Comparison of ENCODE assay signal across 11 cellular contexts in the genomic region with DNA sequence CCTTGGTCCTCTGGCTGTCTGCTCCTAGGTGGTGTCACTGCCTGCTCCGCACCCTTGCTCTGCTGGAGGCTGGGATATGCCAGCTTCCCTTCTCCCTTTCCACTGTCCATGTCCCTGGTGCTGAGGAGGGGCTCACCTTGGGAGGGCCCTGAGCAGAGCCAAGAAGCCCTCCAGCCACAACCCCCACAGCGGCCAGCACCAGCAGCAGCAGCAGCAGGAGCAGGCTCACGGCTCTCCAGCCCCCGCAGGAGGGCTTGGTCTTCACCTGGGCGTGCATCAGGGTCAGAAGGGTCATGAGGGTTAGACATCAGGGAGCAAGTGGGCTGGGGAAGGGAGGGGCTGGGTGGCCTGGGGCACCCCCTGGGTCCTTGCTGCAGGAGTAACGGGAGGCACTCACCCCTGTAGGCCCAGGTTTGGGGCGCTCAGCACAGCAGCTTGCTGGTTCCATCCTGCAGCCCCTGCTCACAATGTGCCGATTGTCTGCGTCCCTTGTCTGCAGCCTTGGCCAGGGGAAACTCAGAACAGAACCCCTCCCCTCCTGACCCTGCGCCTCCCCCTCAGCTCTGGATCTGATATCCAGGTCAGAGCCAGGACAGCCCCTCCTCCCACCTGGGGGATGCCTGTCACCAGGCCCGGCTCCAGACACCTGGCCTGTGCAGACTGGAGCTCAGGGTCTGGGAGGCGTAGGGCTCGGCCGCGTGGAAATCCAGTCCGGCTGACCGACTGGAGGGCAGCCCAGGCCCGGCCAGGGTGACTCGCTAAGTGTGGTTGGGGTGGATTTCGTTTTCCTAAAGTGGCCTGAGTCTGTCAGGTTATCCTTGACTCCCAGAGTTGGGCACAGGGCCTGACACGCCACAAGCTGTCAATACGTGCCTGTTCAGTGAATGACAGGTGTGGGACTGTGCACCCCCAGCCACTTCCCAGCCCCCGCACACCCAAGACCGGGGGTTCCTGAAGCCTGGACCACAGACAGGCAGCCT. TPM values are rescaled to one million over a fixed set of nuclear protein-coding genes. Genes with fewer than 3 reads are reported as not detected.
DNase-seq lines count a peak whose midpoint lies in the region; FAIRE-seq and TF ChIP-seq lines count a peak whose summit lies in the region.
"Had no signal": no experiment of that assay in that cellular context is flagged by ENCODE, and none has a peak within 500 bp of the region (broad histone marks: within the 10 kb centered on the region; RNA-seq: fewer than 3 reads in every experiment).

A gene (minus strand): TSS at position 478 of the 980 bp plus-strand sequence. CDS start 30 bp downstream, at position 448.

- H4K91ac ChIP-seq in trophoblast cell (ENCODE audit: low read depth, low read length): no peak within 1 kb of the TSS

- H3K27me3 ChIP-seq in OCI-LY1 (ENCODE audit: insufficient read depth, low read length): no peaks in the 10 kb centered on the region
- H3K27me3 ChIP-seq in trophoblast cell (ENCODE audit: insufficient read depth, low read length): no peaks in the 10 kb centered on the region
- no peaks in the 10 kb centered on the region for H3K27me3 ChIP-seq in brain microvascular endothelial cell (replicated peaks)

- no peak within 1 kb of the TSS for H2AK5ac ChIP-seq in trophoblast cell (ENCODE audit: low read length)

- H2BK120ac ChIP-seq in trophoblast cell (ENCODE audit: insufficient read depth, low read length, poor library complexity): no peak within 1 kb of the TSS

- peaks cover 14% of the 10 kb centered on the region for H3K27me3 Mint-ChIP-seq in endothelial cell (ENCODE audit: unreplicated experiment)

- no peaks in the 10 kb centered on the region; the same call in 1 of the 2 replicates for H3F3A ChIP-seq in OCI-LY1 (ENCODE audit: insufficient read depth, low read length)

- H3K4me1 ChIP-seq in OCI-LY1 (ENCODE audit: insufficient read depth, low read length, severe bottlenecking) (peaks cover 36% of the 10 kb centered on the region), trophoblast cell (ENCODE audit: control insufficient read depth in 1 of 2, insufficient read depth in 2 of 2, low read length in 2 of 2) (peaks cover 32 to 36% of the 10 kb centered on the region in 2 experiments)

- no peaks in the 10 kb centered on the region for H3K9me3 Mint-ChIP-seq in endothelial cell (ENCODE audit: unreplicated experiment)

- in situ Hi-C loops in brain microvascular endothelial cell (cut with HindIII; ENCODE audit: low pct_ligation_motif_present, low sequenced_read_pairs): no loop called here

- no CpG with 5 or more reads among the region's 24 CpGs for WGBS in trophoblast cell (ENCODE audit: extremely low coverage, insufficient coverage, insufficient read length)

- H3K4ac ChIP-seq in trophoblast cell (ENCODE audit: low read depth, low read length): no peak within 1 kb of the TSS

- no peak for DNase-seq in GM12892 (ENCODE audit: insufficient read length)
- DNase-seq in endothelial cell (ENCODE audit: low spot score): no peak
- DNase-seq in trophoblast cell: no peak
- no peak for DNase-seq in COR-L47 (lab: John Stamatoyannopoulos, UW)
- DNase-seq in activated naive CD4-positive, alpha-beta T cell treated with Interleukin-2 at 50 U/mL for 16 hours: no peak
- DNase-seq in brain microvascular endothelial cell: no peak
- DNase-seq: NCI-H2081; stimulated activated naive CD4-positive, alpha-beta T cell treated with Interleukin-2 at 50 U/mL for 16 hours had no signal

- peaks cover 14% of the 10 kb centered on the region for H3K79me1 ChIP-seq in trophoblast cell (ENCODE audit: low read length)

- no peaks in the 10 kb centered on the region for H4K20me1 ChIP-seq in OCI-LY1 (ENCODE audit: insufficient read depth, low read length)

- no peaks in the 10 kb centered on the region for H3K9me2 ChIP-seq in OCI-LY1 (ENCODE audit: low read depth, low read length)

- peak within 1 kb of the TSS; percentile 62 for H3K4me3 Mint-ChIP-seq in endothelial cell (ENCODE audit: unreplicated experiment)

- H3K79me2 ChIP-seq in OCI-LY1 (ENCODE audit: insufficient read depth, low read length): peaks cover 6% of the 10 kb centered on the region
- H3K79me2 ChIP-seq in trophoblast cell (ENCODE audit: control insufficient read depth, insufficient read depth, low read length, poor library complexity): peaks cover 14% of the 10 kb centered on the region

- peaks cover 4% of the 10 kb centered on the region for H3K36me3 Mint-ChIP-seq in endothelial cell (ENCODE audit: low read depth, unreplicated experiment)

- peak within 1 kb of the TSS; percentile 19 for H3K23ac ChIP-seq in trophoblast cell (ENCODE audit: low read length)

- H3K4me2 ChIP-seq in OCI-LY1 (ENCODE audit: low read length) (peak within 1 kb of the TSS; percentile 100; the same call in 1 of the 2 replicates), trophoblast cell (ENCODE audit: low read length) (peak within 1 kb of the TSS; percentile 6)

- H3K9ac ChIP-seq in OCI-LY1 (ENCODE audit: low read length) (no peak within 1 kb of the TSS; the same call in 1 of the 2 replicates), trophoblast cell (ENCODE audit: low read length) (no peak within 1 kb of the TSS)

- H3K14ac ChIP-seq in trophoblast cell (ENCODE audit: low read length): no peak within 1 kb of the TSS

- TF ChIP-seq POLR2A in GM12892 (IDR thresholded peaks at IDR 0.05; ENCODE audit: low read depth, low read length): peak; percentile 13; the same call in 1 of the 2 replicates

- H2AFZ ChIP-seq in OCI-LY1 (ENCODE audit: low read length): no peak within 1 kb of the TSS
- H2AFZ ChIP-seq in trophoblast cell (ENCODE audit: insufficient read depth, low read length, poor library complexity): no peak within 1 kb of the TSS

- peak within 1 kb of the TSS; percentile 22 for H3K27ac ChIP-seq in OCI-LY1 (ENCODE audit: low read depth, low read length, poor library complexity, severe bottlenecking)
- peak within 1 kb of the TSS; percentile 20 for H3K27ac ChIP-seq in trophoblast cell (ENCODE audit: low read depth, low read length)
- H3K27ac ChIP-seq in brain microvascular endothelial cell: no peak within 1 kb of the TSS

- peak within 1 kb of the TSS; percentile 22 for H4K12ac ChIP-seq in trophoblast cell (ENCODE audit: low read depth, low read length)

- H2BK12ac ChIP-seq in trophoblast cell (ENCODE audit: low read length): no peak within 1 kb of the TSS

- H3K4me3 ChIP-seq in OCI-LY1 (ENCODE audit: low read depth, low read length, poor library complexity, severe bottlenecking) (no peak within 1 kb of the TSS), trophoblast cell (ENCODE audit: low read depth, low read length) (no peak within 1 kb of the TSS), brain microvascular endothelial cell (ENCODE audit: low read depth, low read length) (no peak within 1 kb of the TSS)
- H3K4me3 ChIP-seq: lung had no signal

- TF ChIP-seq CTCF in OCI-LY1 (IDR thresholded peaks at IDR 0.05; ENCODE audit: low read length) (no peak), endothelial cell (IDR thresholded peaks at IDR 0.05; ENCODE audit: unreplicated experiment) (no peak), brain microvascular endothelial cell (IDR thresholded peaks at IDR 0.05; ENCODE audit: low read depth, low read length, missing control alignments) (no peak)

- H3K4me1 Mint-ChIP-seq in endothelial cell (ENCODE audit: unreplicated experiment): peaks cover 20% of the 10 kb centered on the region

- no peak for FAIRE-seq in GM12892 (lab: Jason Lieb, UNC)
- FAIRE-seq: RCC 7860 had no signal

- peak within 1 kb of the TSS; percentile 20 for H4K8ac ChIP-seq in trophoblast cell (ENCODE audit: low read depth, low read length)

- no peak within 1 kb of the TSS for H3K18ac ChIP-seq in trophoblast cell (ENCODE audit: low read length)

- peaks cover 33% of the 10 kb centered on the region; the same call in 1 of the 2 replicates for H3K36me3 ChIP-seq in OCI-LY1 (ENCODE audit: insufficient read depth, low read length)
- peaks cover 49 to 50% of the 10 kb centered on the region in 2 experiments for H3K36me3 ChIP-seq in trophoblast cell (ENCODE audit: control insufficient read depth in 1 of 2, insufficient read depth in 2 of 2, low read length in 2 of 2)
- peaks cover 22% of the 10 kb centered on the region for H3K36me3 ChIP-seq in brain microvascular endothelial cell (replicated peaks)

- no peak within 1 kb of the TSS for H3K27ac Mint-ChIP-seq in endothelial cell (ENCODE audit: unreplicated experiment)

- H3K9me3 ChIP-seq in OCI-LY1 (ENCODE audit: low read length) (no peaks in the 10 kb centered on the region), trophoblast cell (ENCODE audit: insufficient read depth, low read depth, low read length) (peaks cover 3% of the 10 kb centered on the region)

- no peak within 1 kb of the TSS for H2BK5ac ChIP-seq in trophoblast cell (ENCODE audit: low read depth, low read length, poor library complexity)

RNA-seq across cellular contexts. Expression of the gene that starts here (rescaled TPM):
- 1.0 TPM for polyA plus RNA-seq in GM12892 (2012; ENCODE audit: missing spikeins)
- total RNA-seq in endothelial cell (ENCODE audit: unreplicated experiment): 21.1 TPM
- 4.1 and 5.5 TPM in 2 replicates for polyA plus RNA-seq in trophoblast cell (2013)
